In genomic region chr2:197184959-197185586, GRCh38 we compare ENCODE assay signal across 9 cellular contexts.
A peak's percentile ranks its signal among the peaks of the same experiment; 100 is the strongest.
DNase-seq lines count a peak whose midpoint lies in the region; ATAC-seq and TF ChIP-seq lines count a peak whose summit lies in the region.
"Had no signal": no experiment of that assay in that cellular context is flagged by ENCODE, and none has a peak within 500 bp of the region (broad histone marks: within the 10 kb centered on the region; RNA-seq: fewer than 3 reads in every experiment).

No MANE protein-coding gene starts in this region.

- H3K9me3 Mint-ChIP-seq in activated T-helper 2 cell treated with anti-CD3 and anti-CD28 coated beads, Interferon-gamma antibody, Interleukin-2, Interleukin-4, amounts not matched to agents 10 μg/mL and 5 μg/mL and 100 μg/mL, durations not matched to agents 14 hours and 24 hours and 36 hours, result no peaks in the 10 kb centered on the region
- H3K9me3 Mint-ChIP-seq in HFFc6, result no peaks in the 10 kb centered on the region

- in situ Hi-C loops in G401 (cut with HindIII; ENCODE audit: low sequenced_read_pairs), result no loop called here

- peaks cover 53% of the 10 kb centered on the region for H3K36me3 Mint-ChIP-seq in activated T-helper 2 cell treated with anti-CD3 and anti-CD28 coated beads, Interferon-gamma antibody, Interleukin-2, Interleukin-4, amounts not matched to agents 10 μg/mL and 5 μg/mL and 100 μg/mL, durations not matched to agents 14 hours and 24 hours and 36 hours (ENCODE audit: low read depth)
- peaks cover 4% of the 10 kb centered on the region for H3K36me3 Mint-ChIP-seq in HFFc6 (ENCODE audit: low read depth)

- peaks cover 47% of the 10 kb centered on the region for H3K4me1 Mint-ChIP-seq in activated T-helper 2 cell treated with anti-CD3 and anti-CD28 coated beads, Interferon-gamma antibody, Interleukin-2, Interleukin-4, amounts not matched to agents 10 μg/mL and 5 μg/mL and 100 μg/mL, durations not matched to agents 14 hours and 24 hours and 36 hours (ENCODE audit: low read depth)
- peaks cover 48% of the 10 kb centered on the region for H3K4me1 Mint-ChIP-seq in HFFc6 (ENCODE audit: low read depth)

- ATAC-seq in Right ventricle myocardium superior (ENCODE audit: poor library complexity) (peak; percentile 96), GM18867 (IDR thresholded peaks at IDR 0.05; ENCODE audit: unreplicated experiment) (no peak), GM19395 (IDR thresholded peaks at IDR 0.05; ENCODE audit: unreplicated experiment) (no peak)

- intact Hi-C loops in activated T-helper 2 cell treated with anti-CD3 and anti-CD28 coated beads, Interferon-gamma antibody, Interleukin-2, Interleukin-4, amounts not matched to agents 10 μg/mL and 5 μg/mL and 100 μg/mL, durations not matched to agents 14 hours and 24 hours and 36 hours (cut with micrococcal nuclease), result no loop called here
- intact Hi-C loops in Right ventricle myocardium superior (cut with DNase I), result no loop called here

- peak overlapping the region; percentile 75 for H3K27ac Mint-ChIP-seq in activated T-helper 2 cell treated with anti-CD3 and anti-CD28 coated beads, Interferon-gamma antibody, Interleukin-2, Interleukin-4, amounts not matched to agents 10 μg/mL and 5 μg/mL and 100 μg/mL, durations not matched to agents 14 hours and 24 hours and 36 hours
- no peak overlapping the region for H3K27ac Mint-ChIP-seq in HFFc6

- no peak overlapping the region for H3K4me3 Mint-ChIP-seq in activated T-helper 2 cell treated with anti-CD3 and anti-CD28 coated beads, Interferon-gamma antibody, Interleukin-2, Interleukin-4, amounts not matched to agents 10 μg/mL and 5 μg/mL and 100 μg/mL, durations not matched to agents 14 hours and 24 hours and 36 hours (ENCODE audit: low read depth)
- no peak overlapping the region for H3K4me3 Mint-ChIP-seq in HFFc6

- TF ChIP-seq CTCF in HFFc6 (IDR thresholded peaks at IDR 0.05), result no peak

- no peaks in the 10 kb centered on the region for H3K27me3 Mint-ChIP-seq in activated T-helper 2 cell treated with anti-CD3 and anti-CD28 coated beads, Interferon-gamma antibody, Interleukin-2, Interleukin-4, amounts not matched to agents 10 μg/mL and 5 μg/mL and 100 μg/mL, durations not matched to agents 14 hours and 24 hours and 36 hours (ENCODE audit: low read depth)
- no peaks in the 10 kb centered on the region for H3K27me3 Mint-ChIP-seq in HFFc6 (ENCODE audit: insufficient read depth)

- peak; percentile 84 for DNase-seq in G401 (ENCODE audit: low spot score)
- no peak for DNase-seq in activated T-helper 2 cell treated with anti-CD3 and anti-CD28 coated beads, Interferon-gamma antibody, Interleukin-2, Interleukin-4, amounts not matched to agents 10 μg/mL and 5 μg/mL and 100 μg/mL, durations not matched to agents 14 hours and 24 hours and 36 hours (ENCODE audit: low spot score)
- peak; percentile 91 for DNase-seq in Right ventricle myocardium superior
- peak; percentile 43 for DNase-seq in pons (ENCODE audit: low spot score)
- no peak for DNase-seq in COR-L47 (lab: John Stamatoyannopoulos, UW)
- no peak for DNase-seq in HFFc6
- DNase-seq: NCI-H187 had no signal

Comparison
In these comparisons a context has a peak if more than half of its experiments do, and no peak if none do; other contexts are left out.
1. DNase-seq: peak in G401 (single experiment), Right ventricle myocardium superior (single experiment) and pons (single experiment); none in activated T-helper 2 cell treated with anti-CD3 and anti-CD28 coated beads, Interferon-gamma antibody, Interleukin-2, Interleukin-4, amounts not matched to agents 10 μg/mL and 5 μg/mL and 100 μg/mL, durations not matched to agents 14 hours and 24 hours and 36 hours (single experiment), COR-L47 (single experiment) and HFFc6 (single experiment).